ENCODE assay signal across 8 cellular contexts in genomic region chr11:2825261-2825885, GRCh38.
A peak's percentile ranks its signal among the peaks of the same experiment; 100 is the strongest.
DNase-seq lines count a peak whose midpoint lies in the region; ATAC-seq and TF ChIP-seq lines count a peak whose summit lies in the region.

No MANE protein-coding gene starts in this region.

- H3K4me1 ChIP-seq in gastrocnemius medialis: peaks cover 28 to 30% of the 10 kb centered on the region in 2 donors

- in situ Hi-C loops in astrocyte of the spinal cord (cut with HindIII; ENCODE audit: low sequenced_read_pairs) (no loop called here), gastrocnemius medialis (cut with MboI; ENCODE audit: low sequenced_read_pairs in 4 of 4) (no loop called here)

- H3K27me3 ChIP-seq in gastrocnemius medialis: peaks cover 0 to 6% (median 2%) of the 10 kb centered on the region in 3 donors

- peak overlapping the region; percentile 66 to 81 (median 74) for H3K27ac ChIP-seq in gastrocnemius medialis

- no peaks in the 10 kb centered on the region for H3K36me3 ChIP-seq in gastrocnemius medialis

- H3K9me3 ChIP-seq in gastrocnemius medialis: no peaks in the 10 kb centered on the region

- intact Hi-C loops in gastrocnemius medialis (cut with DNase I; ENCODE audit: low total_unique reads): no loop called here

- TF ChIP-seq POLR2A in gastrocnemius medialis (IDR thresholded peaks at IDR 0.05): no peak

- TF ChIP-seq CTCF in astrocyte of the spinal cord (IDR thresholded peaks at IDR 0.05; ENCODE audit: low read depth, low read length) (peak; percentile 7), gastrocnemius medialis (IDR thresholded peaks at IDR 0.05 in 4 of 5, conservative IDR thresholded peaks at IDR 0.05 in 1 of 5) (peak in 3 of 5 experiments; percentile 10 to 21 (median 18))

- H3K4me3 ChIP-seq in astrocyte of the spinal cord (ENCODE audit: low read depth, low read length) (no peak overlapping the region), gastrocnemius medialis (peak overlapping the region; percentile 18 to 40 (median 30))

- DNase-seq in EH (ENCODE audit: low read depth): peak; percentile 98
- DNase-seq in astrocyte of the spinal cord (ENCODE audit: low read depth, low spot score): peak; percentile 69
- DNase-seq in iPS-NIHi11 (ENCODE audit: low spot score): peak; percentile 57
- DNase-seq in gastrocnemius medialis: peak; percentile 42 to 81
- no peak for DNase-seq in HUDEP-2 (lab: John Stamatoyannopoulos, UW; ENCODE audit: unreplicated experiment in 76 of 76)
- DNase-seq in Kasumi-1 (lab: John Stamatoyannopoulos, UW): no peak
- DNase-seq in COLO668 (lab: John Stamatoyannopoulos, UW; ENCODE audit: unreplicated experiment): no peak

- peak; percentile 54 to 61 for ATAC-seq in gastrocnemius medialis
- no peak for ATAC-seq in GM19035 (IDR thresholded peaks at IDR 0.05; ENCODE audit: unreplicated experiment)

Comparison
In these comparisons a context has a peak if more than half of its experiments do, and no peak if none do; other contexts are left out.
1. DNase-seq: peak in EH (single experiment), astrocyte of the spinal cord (single experiment), iPS-NIHi11 (single experiment) and gastrocnemius medialis (2 of 2); none in HUDEP-2 (0 of 76), Kasumi-1 (0 of 2) and COLO668 (single experiment).